ENCODE assay signal across 17 cellular contexts in genomic region chr13:102405499-102406079, GRCh38. TPM values are rescaled to one million over a fixed set of nuclear protein-coding genes. Genes with fewer than 3 reads are reported as not detected.
DNase-seq lines count a peak whose midpoint lies in the region; ATAC-seq, FAIRE-seq and TF ChIP-seq lines count a peak whose summit lies in the region.
"Had no signal": no experiment of that assay in that cellular context is flagged by ENCODE, and none has a peak within 500 bp of the region (broad histone marks: within the 10 kb centered on the region; RNA-seq: fewer than 3 reads in every experiment).

No MANE protein-coding gene starts in this region.

- H3K27me3 ChIP-seq in astrocyte (ENCODE audit: insufficient read depth, low read length) (peaks cover 18% of the 10 kb centered on the region), WERI-Rb-1 (ENCODE audit: insufficient read depth, low read depth, severe bottlenecking) (peaks cover under 1% of the 10 kb centered on the region)

- H3K9ac ChIP-seq in astrocyte (ENCODE audit: low read length), result no peak overlapping the region

- no peak for ATAC-seq in HG02759 (IDR thresholded peaks at IDR 0.05; ENCODE audit: unreplicated experiment)

- peaks cover 28% of the 10 kb centered on the region for H3K27me3 Mint-ChIP-seq in astrocyte (ENCODE audit: low read depth, unreplicated experiment)

- H3K79me2 ChIP-seq in astrocyte (ENCODE audit: insufficient read depth, low read length), result no peaks in the 10 kb centered on the region

- no peaks in the 10 kb centered on the region for H3K36me3 Mint-ChIP-seq in astrocyte (ENCODE audit: low read depth, unreplicated experiment)

- no peak overlapping the region for H2AFZ ChIP-seq in astrocyte (ENCODE audit: low read depth, low read length)

- peaks cover under 1% of the 10 kb centered on the region for H3K4me1 ChIP-seq in astrocyte (ENCODE audit: insufficient read depth, low read length)

- no peaks in the 10 kb centered on the region for H3K9me3 Mint-ChIP-seq in astrocyte (ENCODE audit: unreplicated experiment)

- no peak overlapping the region for H3K4me3 ChIP-seq in astrocyte (ENCODE audit: insufficient read depth, low read depth, low read length)
- H3K4me3 ChIP-seq in WERI-Rb-1 (ENCODE audit: low read depth, low read length), result no peak overlapping the region
- H3K4me3 ChIP-seq: esophagus muscularis mucosa had no signal

- H3K9me3 ChIP-seq in astrocyte (ENCODE audit: insufficient read depth, low read depth, low read length), result no peaks in the 10 kb centered on the region
- no peaks in the 10 kb centered on the region for H3K9me3 ChIP-seq in WERI-Rb-1 (ENCODE audit: severe bottlenecking)
- H3K9me3 ChIP-seq: esophagus muscularis mucosa had no signal

- H3K27ac ChIP-seq in astrocyte (ENCODE audit: low read depth, low read length) (no peak overlapping the region), WERI-Rb-1 (no peak overlapping the region)
- H3K27ac ChIP-seq: esophagus muscularis mucosa had no signal

- FAIRE-seq in astrocyte (lab: Jason Lieb, UNC), result no peak

- no peak overlapping the region for H3K4me3 Mint-ChIP-seq in astrocyte (ENCODE audit: unreplicated experiment)

- no peak overlapping the region for H3K27ac Mint-ChIP-seq in astrocyte (ENCODE audit: unreplicated experiment)

- H3K4me1 Mint-ChIP-seq in astrocyte (ENCODE audit: low read depth, unreplicated experiment), result peaks cover 12% of the 10 kb centered on the region

- no peak for TF ChIP-seq CTCF in astrocyte (IDR thresholded peaks at IDR 0.05; ENCODE audit: insufficient read depth, low read depth, low read length)
- no peak for TF ChIP-seq CTCF in WERI-Rb-1 (IDR thresholded peaks at IDR 0.05; ENCODE audit: low read depth, low read length)

- in situ Hi-C loops in Caki2 (cut with HindIII; ENCODE audit: low pct_unique_long_range_greater_than_20kb, low sequenced_read_pairs), result no loop called here

- no peak overlapping the region for H3K4me2 ChIP-seq in astrocyte (ENCODE audit: low read length)

- peak; percentile 25 for DNase-seq in Caki2 (ENCODE audit: low read depth)
- peak; percentile 7 for DNase-seq in HK-2 (ENCODE audit: unreplicated experiment)
- DNase-seq in astrocyte (ENCODE audit: low read depth), result peak; percentile 4
- peak; percentile 60 for DNase-seq in islet precursor cell
- DNase-seq in WERI-Rb-1, result no peak
- DNase-seq in GF-D8 (lab: John Stamatoyannopoulos, UW), result no peak
- DNase-seq in NCI-H1105 treated with DMSO at 0.1 percent for 48 hours (lab: John Stamatoyannopoulos, UW), result no peak
- DNase-seq: activated CD8-positive, alpha-beta memory T cell treated with anti-CD3 and anti-CD28 coated beads for 24 hours; activated gamma-delta T cell; AML-193; DMS79; NCI-H146; NCI-H524; stimulated activated CD4-positive, alpha-beta T cell treated with anti-CD3 and anti-CD28 coated beads, Interleukin-4, amount 100 ng/mL, for 4 hours; stimulated activated naive CD4-positive, alpha-beta T cell treated with Interleukin-2 at 50 U/mL for 16 hours had no signal

- H4K20me1 ChIP-seq in astrocyte (ENCODE audit: insufficient read depth, low read length), result no peaks in the 10 kb centered on the region

- H3K36me3 ChIP-seq in astrocyte (ENCODE audit: insufficient read depth, low read length) (no peaks in the 10 kb centered on the region), WERI-Rb-1 (no peaks in the 10 kb centered on the region)
- H3K36me3 ChIP-seq: esophagus muscularis mucosa had no signal

RNA-seq across cellular contexts. Expression of gene FGF14, which starts 3.7 kb away (rescaled TPM):
- total RNA-seq in Caki2 (2014; rRNA removed; shearing (Covaris generic); ENCODE audit: low replicate concordance), result not detected in 2 replicates
- total RNA-seq in astrocyte, result 0.14 and 0.23 TPM in 2 replicates

Comparison
In these comparisons a context has a peak if more than half of its experiments do, and no peak if none do; other contexts are left out.
1. DNase-seq: peak in Caki2 (single experiment), HK-2 (single experiment), astrocyte (single experiment) and islet precursor cell (single experiment); none in WERI-Rb-1 (single experiment), GF-D8 (single experiment) and NCI-H1105 treated with DMSO at 0.1 percent for 48 hours (single experiment).